15 cellular contexts compared by ENCODE assay signal in the genomic region with DNA sequence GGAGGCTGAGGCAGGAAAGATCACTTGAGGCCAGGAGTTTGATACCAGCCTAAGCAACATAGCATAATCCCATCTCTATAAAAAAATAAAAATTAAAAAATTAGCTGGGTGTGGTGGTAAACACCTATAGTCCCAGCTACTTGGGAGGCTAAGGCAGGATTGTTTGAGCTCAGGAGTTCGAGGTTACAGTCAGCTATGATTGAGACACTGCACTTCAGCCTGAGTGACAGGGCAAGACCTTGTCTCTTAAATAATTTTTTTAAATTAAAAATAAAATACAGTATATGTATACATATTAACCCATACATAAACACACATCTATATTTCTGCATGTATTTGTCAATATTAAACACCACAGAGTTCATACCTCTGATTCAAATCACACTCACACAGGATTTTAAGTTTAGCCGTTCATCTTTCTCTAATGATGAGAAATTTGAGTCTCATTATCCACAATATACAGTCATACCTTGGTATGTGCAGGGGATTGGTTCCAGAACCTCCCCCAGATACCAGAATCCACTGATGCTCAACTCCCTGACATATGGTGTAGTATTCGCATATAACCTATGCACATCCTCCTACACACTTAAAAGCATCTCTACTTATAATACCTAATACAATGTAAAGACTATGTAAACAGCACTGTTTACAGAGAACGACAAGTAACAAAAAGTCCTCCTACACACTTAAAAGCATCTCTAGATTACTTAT.
"Had no signal": no experiment of that assay in that cellular context is flagged by ENCODE, and none has a peak within 500 bp of the region (broad histone marks: within the 10 kb centered on the region; RNA-seq: fewer than 3 reads in every experiment).

No MANE protein-coding gene starts in this region.

- H3K4me3 Mint-ChIP-seq: activated naive CD8-positive, alpha-beta T cell; activated T-helper 1 cell treated with anti-CD3 and anti-CD28 coated beads, Interleukin-12 subunit alpha, Interleukin-12 subunit beta, Interleukin-2, Interleukin-4 antibody, amounts not matched to agents 30 ng/mL and 10 ng/mL and 1 ng/mL, durations not matched to agents 14 hours and 24 hours and 36 hours; neural progenitor cell; type B pancreatic cell had no signal

- DNase-seq: activated CD4-positive, alpha-beta T cell treated with anti-CD3 and anti-CD28 coated beads, Interleukin-2, amount 50 U/mL, for 4 hours; activated gamma-delta T cell treated with Interleukin-2 at 50 U/mL for 16 hours; amniotic stem cell; dorsolateral prefrontal cortex; foreskin melanocyte; hypothalamus; right cardiac atrium; stomach had no signal

- H3K9me3 Mint-ChIP-seq: activated T-helper 1 cell treated with anti-CD3 and anti-CD28 coated beads, Interleukin-12 subunit alpha, Interleukin-12 subunit beta, Interleukin-2, Interleukin-4 antibody, amounts not matched to agents 30 ng/mL and 10 ng/mL and 1 ng/mL, durations not matched to agents 14 hours and 24 hours and 36 hours; neural progenitor cell; type B pancreatic cell had no signal

- H3K27ac Mint-ChIP-seq: type B pancreatic cell had no signal

- H3K4me3 ChIP-seq: dorsolateral prefrontal cortex, neural progenitor cell, prostate gland, skin epidermis, stomach had no signal

- ATAC-seq: left lobe of liver, right cardiac atrium had no signal

- H3K27me3 Mint-ChIP-seq: activated naive CD8-positive, alpha-beta T cell; type B pancreatic cell had no signal
